17 cellular contexts compared by ENCODE assay signal in genomic region chr2:143903172-143903856, GRCh38.
DNase-seq lines count a peak whose midpoint lies in the region; ATAC-seq and TF ChIP-seq lines count a peak whose summit lies in the region.
"Had no signal": no experiment of that assay in that cellular context is flagged by ENCODE, and none has a peak within 500 bp of the region (broad histone marks: within the 10 kb centered on the region; RNA-seq: fewer than 3 reads in every experiment).

No MANE protein-coding gene starts in this region.

- no peak overlapping the region for H3K4me3 ChIP-seq in left lung
- H3K4me3 ChIP-seq: heart right ventricle, mucosa of descending colon, skin epidermis had no signal

- H3K27me3 ChIP-seq in left lung: no peaks in the 10 kb centered on the region
- H3K27me3 ChIP-seq: heart right ventricle had no signal

- H3K4me1 Mint-ChIP-seq in effector memory CD8-positive, alpha-beta T cell (ENCODE audit: low read depth in 2 of 2): no peaks in the 10 kb centered on the region
- peaks cover 13% of the 10 kb centered on the region for H3K4me1 Mint-ChIP-seq in nephron

- H3K36me3 ChIP-seq in left lung: no peaks in the 10 kb centered on the region
- H3K36me3 ChIP-seq: heart right ventricle had no signal

- DNase-seq in DMS79 treated with DMSO at 0.1 percent for 48 hours (lab: John Stamatoyannopoulos, UW): peak; percentile 10
- DNase-seq in DMS79 (lab: John Stamatoyannopoulos, UW): no peak
- peak; percentile 87 for DNase-seq in NCI-H345 (lab: John Stamatoyannopoulos, UW)
- no peak for DNase-seq in effector memory CD8-positive, alpha-beta T cell
- no peak for DNase-seq in left lung
- no peak for DNase-seq in DMS53 (lab: John Stamatoyannopoulos, UW)
- DNase-seq: 8988T; activated CD4-positive, alpha-beta memory T cell treated with anti-CD3 and anti-CD28 coated beads for 36 hours; heart right ventricle; kidney; mucosa of descending colon; NCI-H2171 had no signal

- intact Hi-C loops in left lung (cut with DNase I): no loop called here

- no peak overlapping the region for H3K27ac ChIP-seq in left lung
- H3K27ac ChIP-seq: heart right ventricle, skin epidermis had no signal

- no peaks in the 10 kb centered on the region for H3K9me3 ChIP-seq in left lung
- H3K9me3 ChIP-seq: heart right ventricle, mucosa of descending colon had no signal

- peak overlapping the region in 1 of 2 donors; percentile 3 for H3K4me3 Mint-ChIP-seq in effector memory CD8-positive, alpha-beta T cell
- H3K4me3 Mint-ChIP-seq in nephron: peak overlapping the region in 1 of 3 experiments; percentile 29
- H3K4me3 Mint-ChIP-seq: activated CD4-positive, alpha-beta memory T cell treated with anti-CD3 and anti-CD28 coated beads for 36 hours; type B pancreatic cell had no signal

- H3K9me3 Mint-ChIP-seq in effector memory CD8-positive, alpha-beta T cell: no peaks in the 10 kb centered on the region
- no peaks in the 10 kb centered on the region for H3K9me3 Mint-ChIP-seq in nephron
- H3K9me3 Mint-ChIP-seq: activated CD4-positive, alpha-beta memory T cell treated with anti-CD3 and anti-CD28 coated beads for 36 hours; type B pancreatic cell had no signal

- peaks cover 0 to 1% of the 10 kb centered on the region in 2 donors for H3K27me3 Mint-ChIP-seq in effector memory CD8-positive, alpha-beta T cell
- no peaks in the 10 kb centered on the region for H3K27me3 Mint-ChIP-seq in nephron (ENCODE audit: low read depth)
- H3K27me3 Mint-ChIP-seq: type B pancreatic cell had no signal

- no peaks in the 10 kb centered on the region for H3K4me1 ChIP-seq in left lung
- H3K4me1 ChIP-seq: heart right ventricle had no signal

- ATAC-seq in effector memory CD8-positive, alpha-beta T cell (replicated peaks): peak; percentile 70
- ATAC-seq in left lung (no peak), GM21526 (IDR thresholded peaks at IDR 0.05; ENCODE audit: low FRiP score, unreplicated experiment) (no peak)
- ATAC-seq: heart right ventricle, mucosa of descending colon, SK-N-SH treated with all-trans-retinoic acid at 6 μM for 48 hours had no signal

- no peak for TF ChIP-seq CTCF in nephron (IDR thresholded peaks at IDR 0.05; ENCODE audit: unreplicated experiment in 3 of 3)
- no peak for TF ChIP-seq CTCF in left lung (IDR thresholded peaks at IDR 0.05)

- H3K36me3 Mint-ChIP-seq in effector memory CD8-positive, alpha-beta T cell (ENCODE audit: insufficient read depth): peaks cover 4% of the 10 kb centered on the region
- H3K36me3 Mint-ChIP-seq in nephron (ENCODE audit: low read depth): no peaks in the 10 kb centered on the region
- H3K36me3 Mint-ChIP-seq: activated CD4-positive, alpha-beta memory T cell treated with anti-CD3 and anti-CD28 coated beads for 36 hours; type B pancreatic cell had no signal

- peak overlapping the region in 1 of 2 donors; percentile 4 for H3K27ac Mint-ChIP-seq in effector memory CD8-positive, alpha-beta T cell
- H3K27ac Mint-ChIP-seq in nephron: peak overlapping the region in 2 of 3 experiments; percentile 23 to 45
- H3K27ac Mint-ChIP-seq: activated CD4-positive, alpha-beta memory T cell treated with anti-CD3 and anti-CD28 coated beads for 36 hours; type B pancreatic cell had no signal

Comparison
In these comparisons a context has a peak if more than half of its experiments do, and no peak if none do; other contexts are left out.
1. DNase-seq: peak in DMS79 treated with DMSO at 0.1 percent for 48 hours (single experiment) and NCI-H345 (single experiment); none in DMS79 (single experiment), effector memory CD8-positive, alpha-beta T cell (0 of 3), left lung (0 of 2) and DMS53 (single experiment).